28 cellular contexts compared by ENCODE assay signal in genomic region chr1:68704800-68705443, GRCh38.
"Had no signal": no experiment of that assay in that cellular context is flagged by ENCODE, and none has a peak within 500 bp of the region (broad histone marks: within the 10 kb centered on the region; RNA-seq: fewer than 3 reads in every experiment).

No MANE protein-coding gene starts in this region.

- H3K4me1 ChIP-seq: colonic mucosa, esophagus squamous epithelium, neural progenitor cell, prostate gland, right atrium auricular region, stomach, testis had no signal

- ATAC-seq: heart right ventricle; left lobe of liver; naive thymus-derived CD4-positive, alpha-beta T cell; stimulated activated effector memory CD8-positive, alpha-beta T cell treated with anti-CD3 and anti-CD28 coated beads, Interleukin-12 subunit alpha, Interleukin-12 subunit beta, amount 100 ng/mL, for 72 hours had no signal

- H3K36me3 Mint-ChIP-seq: neural progenitor cell; stimulated activated effector memory CD8-positive, alpha-beta T cell treated with anti-CD3 and anti-CD28 coated beads, Interleukin-12 subunit alpha, Interleukin-12 subunit beta, amount 100 ng/mL, for 72 hours; type B pancreatic cell had no signal

- H3K27ac ChIP-seq: colonic mucosa, esophagus squamous epithelium, heart right ventricle, neural progenitor cell, prostate gland, right atrium auricular region, stomach, testis, tibial artery had no signal

- H3K27me3 ChIP-seq: colonic mucosa, esophagus squamous epithelium, heart right ventricle, neural progenitor cell, right atrium auricular region, sigmoid colon, stomach, testis, tibial artery had no signal

- H2AFZ ChIP-seq: neural progenitor cell had no signal

- H3K27ac Mint-ChIP-seq: dendritic cell treated with granulocyte-macrophage colony-stimulating factor and Interleukin-4, amounts not matched to agents 40 ng/mL and 50 ng/mL, for 4 days; immature natural killer cell; naive thymus-derived CD4-positive, alpha-beta T cell; neural progenitor cell; stimulated activated effector memory CD8-positive, alpha-beta T cell treated with anti-CD3 and anti-CD28 coated beads, Interleukin-12 subunit alpha, Interleukin-12 subunit beta, amount 100 ng/mL, for 72 hours; type B pancreatic cell had no signal

- DNase-seq: colonic mucosa; effector memory CD4-positive, alpha-beta T cell; erythroblast; esophagus squamous epithelium; foreskin melanocyte; glutamatergic neuron; heart right ventricle; hypothalamus; immature natural killer cell; mesenchymal stem cell; midbrain; naive thymus-derived CD4-positive, alpha-beta T cell; sigmoid colon; stimulated activated CD4-positive, alpha-beta T cell treated with anti-CD3 and anti-CD28 coated beads, Interleukin-2, amount 100 ng/mL, for 24 hours; stimulated activated CD4-positive, alpha-beta T cell treated with anti-CD3 and anti-CD28 coated beads, Interleukin-4, amount 100 ng/mL, for 24 hours; stimulated activated naive CD4-positive, alpha-beta T cell treated with Interleukin-2 at 50 U/mL for 16 hours; stomach; testis; tibial artery had no signal

- H3K27me3 Mint-ChIP-seq: dendritic cell treated with granulocyte-macrophage colony-stimulating factor and Interleukin-4, amounts not matched to agents 40 ng/mL and 50 ng/mL, for 4 days; naive thymus-derived CD4-positive, alpha-beta T cell; type B pancreatic cell had no signal

- H3K4me3 ChIP-seq: colonic mucosa, esophagus squamous epithelium, heart right ventricle, lung, neural progenitor cell, prostate gland, right atrium auricular region, sigmoid colon, stomach, testis, tibial artery had no signal

- H3K4me3 Mint-ChIP-seq: dendritic cell treated with granulocyte-macrophage colony-stimulating factor and Interleukin-4, amounts not matched to agents 40 ng/mL and 50 ng/mL, for 4 days; immature natural killer cell; naive thymus-derived CD4-positive, alpha-beta T cell; nephron; neural progenitor cell; stimulated activated effector memory CD8-positive, alpha-beta T cell treated with anti-CD3 and anti-CD28 coated beads, Interleukin-12 subunit alpha, Interleukin-12 subunit beta, amount 100 ng/mL, for 72 hours; type B pancreatic cell had no signal

- H3K9ac ChIP-seq: neural progenitor cell had no signal

- H3K4me2 ChIP-seq: neural progenitor cell had no signal

- H3K4me1 Mint-ChIP-seq: immature natural killer cell; naive thymus-derived CD4-positive, alpha-beta T cell; nephron; stimulated activated effector memory CD8-positive, alpha-beta T cell treated with anti-CD3 and anti-CD28 coated beads, Interleukin-12 subunit alpha, Interleukin-12 subunit beta, amount 100 ng/mL, for 72 hours had no signal

- H3K9me3 ChIP-seq: colonic mucosa, prostate gland, testis had no signal

- H3K36me3 ChIP-seq: colonic mucosa, esophagus squamous epithelium, heart right ventricle, neural progenitor cell, prostate gland, right atrium auricular region, sigmoid colon, stomach had no signal
